27 cellular contexts compared by ENCODE assay signal in the genomic region with DNA sequence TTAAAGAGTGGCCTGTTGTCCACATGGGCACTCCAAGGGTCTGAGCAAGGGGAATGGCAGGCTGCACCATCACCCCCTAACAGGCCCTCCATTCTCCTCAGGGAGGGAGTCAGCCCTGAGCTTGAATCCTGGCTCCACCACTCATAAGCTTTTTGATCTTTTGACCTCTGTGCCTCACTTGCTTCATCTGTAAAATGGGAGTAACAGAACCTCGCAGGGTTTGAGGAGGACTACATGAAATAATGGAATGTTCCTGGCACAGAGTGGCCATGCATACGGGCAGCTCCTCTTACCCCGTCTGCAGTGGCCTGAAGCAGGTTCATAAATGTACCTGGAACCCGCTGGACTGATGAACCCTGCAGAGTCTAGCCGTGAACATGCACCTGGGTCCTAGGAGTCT. TPM values are rescaled to one million over a fixed set of nuclear protein-coding genes. Genes with fewer than 3 reads are reported as not detected.
"Had no signal": no experiment of that assay in that cellular context is flagged by ENCODE, and none has a peak within 500 bp of the region (broad histone marks: within the 10 kb centered on the region; RNA-seq: fewer than 3 reads in every experiment).

No MANE protein-coding gene starts in this region.

- DNase-seq: heart left ventricle; hypothalamus; immature natural killer cell; left ventricle myocardium inferior; mesendoderm; naive B cell; nephron progenitor cell; occipital lobe; ovary; right cardiac atrium; sigmoid colon; small intestine; spleen; stimulated activated CD4-positive, alpha-beta T cell treated with anti-CD3 and anti-CD28 coated beads, Interleukin-4, amount 100 ng/mL, for 24 hours; stimulated activated naive CD4-positive, alpha-beta T cell; tibial artery; trophoblast cell; upper lobe of right lung had no signal

- H3K27ac ChIP-seq: heart left ventricle, left ventricle myocardium inferior, neural progenitor cell, ovary, prostate gland, sigmoid colon, spleen, suprapubic skin, thoracic aorta, tibial artery, upper lobe of right lung had no signal

- H3K27ac Mint-ChIP-seq: mesothelial cell of epicardium; nephron progenitor cell; neural progenitor cell; stimulated activated effector memory CD8-positive, alpha-beta T cell treated with anti-CD3 and anti-CD28 coated beads, Interleukin-12 subunit alpha, Interleukin-12 subunit beta, amount 100 ng/mL, for 72 hours; stimulated activated naive CD8-positive, alpha-beta T cell treated with anti-CD3 and anti-CD28 coated beads, Interleukin-15, Interleukin-2, amounts not matched to agents 100 ng/mL and 50 ng/mL, for 24 hours had no signal

- H3K9me3 Mint-ChIP-seq: immature natural killer cell; mesothelial cell of epicardium; naive B cell; nephron progenitor cell; neural progenitor cell; stimulated activated effector memory CD8-positive, alpha-beta T cell treated with anti-CD3 and anti-CD28 coated beads, Interleukin-12 subunit alpha, Interleukin-12 subunit beta, amount 100 ng/mL, for 72 hours; stimulated activated naive CD8-positive, alpha-beta T cell treated with anti-CD3 and anti-CD28 coated beads, Interleukin-15, Interleukin-2, amounts not matched to agents 100 ng/mL and 50 ng/mL, for 24 hours had no signal

- H3K27me3 ChIP-seq: heart left ventricle, neural progenitor cell, neutrophil, ovary, sigmoid colon, spleen, suprapubic skin, tibial artery, upper lobe of right lung had no signal

- H3K36me3 ChIP-seq: heart left ventricle, left ventricle myocardium inferior, neural progenitor cell, ovary, prostate gland, sigmoid colon, spleen, suprapubic skin, thoracic aorta, tibial artery, upper lobe of right lung had no signal

- H3K36me3 Mint-ChIP-seq: naive B cell, neural progenitor cell had no signal

- H3K27me3 Mint-ChIP-seq: stimulated activated naive CD8-positive, alpha-beta T cell treated with anti-CD3 and anti-CD28 coated beads, Interleukin-15, Interleukin-2, amounts not matched to agents 100 ng/mL and 50 ng/mL, for 24 hours had no signal

- H3K4me1 ChIP-seq: neural progenitor cell had no signal

- H3K4me3 Mint-ChIP-seq: mesothelial cell of epicardium; nephron progenitor cell; stimulated activated effector memory CD8-positive, alpha-beta T cell treated with anti-CD3 and anti-CD28 coated beads, Interleukin-12 subunit alpha, Interleukin-12 subunit beta, amount 100 ng/mL, for 72 hours; stimulated activated naive CD8-positive, alpha-beta T cell treated with anti-CD3 and anti-CD28 coated beads, Interleukin-15, Interleukin-2, amounts not matched to agents 100 ng/mL and 50 ng/mL, for 24 hours had no signal

- H3K4me3 ChIP-seq: heart left ventricle, left ventricle myocardium inferior, lung, neural progenitor cell, ovary, prostate gland, sigmoid colon, suprapubic skin, thoracic aorta, tibial artery, upper lobe of right lung had no signal

- ATAC-seq: heart left ventricle; right cardiac atrium; stimulated activated effector memory CD8-positive, alpha-beta T cell treated with anti-CD3 and anti-CD28 coated beads, Interleukin-12 subunit alpha, Interleukin-12 subunit beta, amount 100 ng/mL, for 72 hours; upper lobe of right lung had no signal

- H3K9me3 ChIP-seq: heart left ventricle, left ventricle myocardium inferior, neutrophil, ovary, prostate gland, sigmoid colon, spleen, suprapubic skin, thoracic aorta, tibial artery, upper lobe of right lung had no signal

RNA-seq across cellular contexts. Expression of gene SMPDL3B, which starts 22.9 kb away (rescaled TPM):
- total RNA-seq: left ventricle myocardium inferior, occipital lobe, thoracic aorta had no signal
